In the genomic region with DNA sequence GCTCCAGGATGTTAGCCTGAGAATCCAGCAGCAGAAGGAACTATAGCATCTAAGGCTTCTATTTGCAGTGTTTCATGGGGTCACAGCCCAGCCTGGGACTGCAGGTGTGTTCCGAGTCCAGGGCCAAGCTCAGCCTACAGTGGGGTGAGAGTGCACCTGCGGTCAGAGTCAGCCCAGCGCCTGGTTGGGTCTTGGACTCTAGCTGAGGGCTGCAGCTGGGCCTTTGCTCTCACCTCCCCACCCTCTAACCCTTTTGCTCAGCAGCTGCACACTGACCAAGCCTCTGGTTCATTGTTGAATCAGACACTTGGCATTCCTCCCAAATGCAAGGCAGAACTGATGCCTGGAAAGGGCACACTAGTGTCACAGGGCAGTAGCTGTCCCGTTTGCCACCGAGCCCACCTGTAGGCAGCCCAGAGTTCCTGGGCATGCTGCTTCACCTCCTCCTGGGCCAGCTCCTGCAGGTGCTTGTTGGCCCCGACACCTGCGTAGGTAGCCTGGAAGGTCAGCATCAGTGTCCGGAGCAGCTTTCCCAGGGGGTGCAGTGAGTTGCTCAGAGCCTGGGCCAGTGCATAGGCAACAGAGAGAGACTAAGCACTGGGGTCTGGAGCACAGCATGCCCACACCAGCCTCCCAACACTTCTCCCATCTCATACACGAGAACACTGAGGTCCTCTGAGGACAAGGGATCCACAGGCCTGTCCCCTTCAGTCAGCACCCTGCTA, we compare ENCODE assay signal across 18 cellular contexts. TPM values are rescaled to one million over a fixed set of nuclear protein-coding genes. Genes with fewer than 3 reads are reported as not detected.
DNase-seq lines count a peak whose midpoint lies in the region; ATAC-seq and TF ChIP-seq lines count a peak whose summit lies in the region.
"Had no signal": no experiment of that assay in that cellular context is flagged by ENCODE, and none has a peak within 500 bp of the region (broad histone marks: within the 10 kb centered on the region; RNA-seq: fewer than 3 reads in every experiment).

No MANE protein-coding gene starts in this region.

- H3K4me3 ChIP-seq in right atrium auricular region (no peak overlapping the region), fibroblast of the aortic adventitia (ENCODE audit: low read depth, low read length) (no peak overlapping the region), mesenchymal stem cell (ENCODE audit: insufficient read depth in 1 of 2, low read depth in 1 of 2, low read length in 2 of 2) (no peak overlapping the region)
- H3K4me3 ChIP-seq: A549, suprapubic skin had no signal

- H2BK120ac ChIP-seq in mesenchymal stem cell (ENCODE audit: low read depth, low read length) = no peak overlapping the region

- TF ChIP-seq CTCF in right atrium auricular region (IDR thresholded peaks at IDR 0.05) = no peak
- no peak for TF ChIP-seq CTCF in fibroblast of the aortic adventitia (IDR thresholded peaks at IDR 0.05; ENCODE audit: insufficient read depth, low read length)

- no peak overlapping the region for H3K23ac ChIP-seq in mesenchymal stem cell (ENCODE audit: low read length in 2 of 2)

- H2AFZ ChIP-seq in mesenchymal stem cell (ENCODE audit: low read depth, low read length) = no peak overlapping the region

- H3K9ac ChIP-seq in mesenchymal stem cell (ENCODE audit: low read length) = no peak overlapping the region

- intact Hi-C loops in Right ventricle myocardium inferior (cut with DNase I) = no loop called here

- H3K4me1 ChIP-seq in right atrium auricular region (peaks cover 0 to 20% of the 10 kb centered on the region in 2 donors), mesenchymal stem cell (ENCODE audit: control insufficient read depth, insufficient read depth, low read depth, low read length) (peaks cover 2% of the 10 kb centered on the region)
- H3K4me1 ChIP-seq: A549, foreskin keratinocyte, suprapubic skin had no signal

- H3K14ac ChIP-seq in mesenchymal stem cell (ENCODE audit: low read length in 2 of 2) = no peak overlapping the region

- peaks cover 19% of the 10 kb centered on the region for H3K36me3 ChIP-seq in right atrium auricular region
- no peaks in the 10 kb centered on the region for H3K36me3 ChIP-seq in mesenchymal stem cell (ENCODE audit: control insufficient read depth in 1 of 2, insufficient read depth in 2 of 2, low read depth in 1 of 2, low read length in 2 of 2)

- no peak overlapping the region for H3K4ac ChIP-seq in mesenchymal stem cell (ENCODE audit: low read depth in 1 of 2, low read length in 2 of 2)

- H2BK12ac ChIP-seq in mesenchymal stem cell (ENCODE audit: low read length in 2 of 2) = no peak overlapping the region

- WGBS in mesenchymal stem cell = 84% methylated on average over 9 of the region's 9 CpGs

- DNase-seq in Right ventricle myocardium inferior (ENCODE audit: missing footprints) (peak; percentile 48), right atrium auricular region (ENCODE audit: low spot score) (no peak), fibroblast of the aortic adventitia (ENCODE audit: low read depth) (peak; percentile 22), mesenchymal stem cell (no peak), cortex of kidney (lab: John Stamatoyannopoulos, UW) (no peak), G401 (ENCODE audit: low spot score) (no peak), NOMO-1 treated with dmso at 0.1 percent for 144 hours (lab: John Stamatoyannopoulos, UW; ENCODE audit: unreplicated experiment) (no peak)
- DNase-seq: activated CD4-positive, alpha-beta T cell treated with anti-CD3 and anti-CD28 coated beads for 48 hours; foreskin keratinocyte; GF-D8; Karpas-422; NCI-H187; NCI-H526; stimulated activated CD4-positive, alpha-beta T cell treated with anti-CD3 and anti-CD28 coated beads, Interleukin-15, amount 100 ng/mL, for 24 hours; T-helper 2 cell had no signal

- no peaks in the 10 kb centered on the region for H3K9me3 ChIP-seq in right atrium auricular region
- H3K9me3 ChIP-seq in mesenchymal stem cell (ENCODE audit: control insufficient read depth, low read length) = no peaks in the 10 kb centered on the region
- H3K9me3 ChIP-seq: A549, suprapubic skin had no signal

- H3K79me1 ChIP-seq in mesenchymal stem cell (replicated peaks; ENCODE audit: low read length, poor library complexity, severe bottlenecking) = no peaks in the 10 kb centered on the region

- H2AK5ac ChIP-seq in mesenchymal stem cell (ENCODE audit: low read length, severe bottlenecking) = no peak overlapping the region

- H3K27me3 ChIP-seq in right atrium auricular region = no peaks in the 10 kb centered on the region
- H3K27me3 ChIP-seq in mesenchymal stem cell (ENCODE audit: control insufficient read depth in 1 of 2, insufficient read depth in 1 of 2, low read length in 2 of 2) = peaks cover 14 to 22% of the 10 kb centered on the region in 2 experiments
- H3K27me3 ChIP-seq: foreskin keratinocyte, suprapubic skin had no signal

- no peak for ATAC-seq in Right ventricle myocardium inferior
- no peak for ATAC-seq in GM21723 (IDR thresholded peaks at IDR 0.05; ENCODE audit: unreplicated experiment)
- ATAC-seq: A549, foreskin keratinocyte had no signal

- H2BK15ac ChIP-seq in mesenchymal stem cell (ENCODE audit: low read depth, poor library complexity, severe bottlenecking) = no peak overlapping the region

- no peak overlapping the region for H3K18ac ChIP-seq in mesenchymal stem cell (ENCODE audit: low read depth in 1 of 2, low read length in 2 of 2)

- H3K4me2 ChIP-seq in mesenchymal stem cell (ENCODE audit: low read length, poor library complexity, severe bottlenecking) = no peak overlapping the region
- H3K4me2 ChIP-seq: A549 had no signal

- H2BK5ac ChIP-seq in mesenchymal stem cell (ENCODE audit: low read depth, low read length, poor library complexity, severe bottlenecking) = no peak overlapping the region

- peak overlapping the region; percentile 49 for H4K8ac ChIP-seq in mesenchymal stem cell (ENCODE audit: low read length)

- H3K27ac ChIP-seq in right atrium auricular region (no peak overlapping the region), mesenchymal stem cell (ENCODE audit: low read length, poor library complexity, severe bottlenecking) (no peak overlapping the region)
- H3K27ac ChIP-seq: A549, foreskin keratinocyte, suprapubic skin had no signal

- in situ Hi-C loops in G401 (cut with HindIII; ENCODE audit: low sequenced_read_pairs) = no loop called here

- H4K91ac ChIP-seq in mesenchymal stem cell (ENCODE audit: low read length) = no peak overlapping the region

RNA-seq across cellular contexts. Expression of gene ALS2CL, which starts 17.5 kb away (rescaled TPM):
- total RNA-seq in Right ventricle myocardium inferior = 36.9 TPM
- total RNA-seq in right atrium auricular region = 10 to 100 TPM in 1 of 2 donors, 1 to 10 TPM in 1; 8.3 to 12.5 TPM
- 0.16 and 0.18 TPM in 2 replicates for total RNA-seq in fibroblast of the aortic adventitia (ENCODE audit: low replicate concordance)
- polyA plus RNA-seq in mesenchymal stem cell (2013, experiment 1 of 2) = 0.55 TPM
- 0.40 TPM for polyA plus RNA-seq in mesenchymal stem cell (2013, experiment 2 of 2)
- total RNA-seq in G401 (2014; rRNA removed; shearing (Covaris generic)) = 0.20 and 0.31 TPM in 2 replicates

RNA-seq across cellular contexts. Expression of gene TMIE, which starts 25.2 kb away (rescaled TPM):
- total RNA-seq in Right ventricle myocardium inferior (0.89 TPM), right atrium auricular region (not detected), fibroblast of the aortic adventitia (ENCODE audit: low replicate concordance) (not detected in 2 replicates)
- not detected for polyA plus RNA-seq in mesenchymal stem cell (2013, experiment 1 of 2)
- 0.03 TPM for polyA plus RNA-seq in mesenchymal stem cell (2013, experiment 2 of 2)
- not detected in 2 replicates for total RNA-seq in G401 (2014; rRNA removed; shearing (Covaris generic))
- total RNA-seq: foreskin keratinocyte had no signal
- polyA plus RNA-seq: foreskin keratinocyte had no signal

RNA-seq across cellular contexts. Expression of gene PRSS50, which starts 41.7 kb away (rescaled TPM):
- total RNA-seq in Right ventricle myocardium inferior (0.11 TPM), right atrium auricular region (under 1 TPM in 1 of 2 donors, not detected in 1; 0.12 TPM), fibroblast of the aortic adventitia (ENCODE audit: low replicate concordance) (not detected in 2 replicates)
- not detected for polyA plus RNA-seq in mesenchymal stem cell (2013, experiment 1 of 2)
- not detected for polyA plus RNA-seq in mesenchymal stem cell (2013, experiment 2 of 2)
- not detected in 2 replicates for total RNA-seq in G401 (2014; rRNA removed; shearing (Covaris generic))
- total RNA-seq: foreskin keratinocyte, suprapubic skin had no signal
- polyA plus RNA-seq: A549, foreskin keratinocyte had no signal

Comparison
In these comparisons a context has a peak if more than half of its experiments do, and no peak if none do; other contexts are left out.
1. DNase-seq: peak in Right ventricle myocardium inferior (single experiment) and fibroblast of the aortic adventitia (single experiment); none in right atrium auricular region (single experiment), mesenchymal stem cell (single experiment), cortex of kidney (single experiment), G401 (single experiment) and NOMO-1 treated with dmso at 0.1 percent for 144 hours (single experiment).